Comparison of ENCODE assay signal across 22 cellular contexts in genomic region chr12:115267464-115267863, GRCh38.
"Had no signal": no experiment of that assay in that cellular context is flagged by ENCODE, and none has a peak within 500 bp of the region (broad histone marks: within the 10 kb centered on the region; RNA-seq: fewer than 3 reads in every experiment).

No MANE protein-coding gene starts in this region.

- H3K9me3 Mint-ChIP-seq: activated naive CD8-positive, alpha-beta T cell treated with anti-CD3 and anti-CD28 coated beads for 36 hours; endodermal cell had no signal

- H3K36me3 Mint-ChIP-seq: activated naive CD8-positive, alpha-beta T cell treated with anti-CD3 and anti-CD28 coated beads for 36 hours; immature natural killer cell; natural killer cell had no signal

- H3K27ac Mint-ChIP-seq: activated CD4-positive, alpha-beta T cell treated with anti-CD3 and anti-CD28 coated beads, Interleukin-2, amount 10 ng/mL, durations not matched to agents 24 days and 14 days; activated CD8-positive, alpha-beta T cell treated with anti-CD3 and anti-CD28 coated beads for 36 hours; activated naive CD8-positive, alpha-beta T cell treated with anti-CD3 and anti-CD28 coated beads for 36 hours; activated T-helper 17 cell treated with anti-CD3 and anti-CD28 coated beads, Interleukin-2, amount 50 U/mL, for 72 hours; endodermal cell; immature natural killer cell; natural killer cell had no signal

- H3K27me3 ChIP-seq: body of pancreas, colonic mucosa, gastrocnemius medialis, heart left ventricle, ovary, tibial nerve had no signal

- H3K4me1 ChIP-seq: body of pancreas, colonic mucosa, lower lobe of right lung, tibial nerve had no signal

- H3K36me3 ChIP-seq: colonic mucosa, gastrocnemius medialis, heart left ventricle, lower lobe of right lung, ovary, tibial nerve had no signal

- DNase-seq: activated CD4-positive, alpha-beta T cell treated with anti-CD3 and anti-CD28 coated beads, Interleukin-2, amount 10 ng/mL, durations not matched to agents 24 days and 14 days; activated CD8-positive, alpha-beta T cell treated with anti-CD3 and anti-CD28 coated beads for 36 hours; activated naive CD4-positive, alpha-beta T cell; activated naive CD8-positive, alpha-beta T cell treated with anti-CD3 and anti-CD28 coated beads for 36 hours; activated T-cell treated with anti-CD3 and anti-CD28 coated beads, Interleukin-2, amount 50 U/mL, for 1 hour; amygdala; central memory CD4-positive, alpha-beta T cell; colonic mucosa; endodermal cell; immature natural killer cell; lower lobe of right lung; natural killer cell; ovary; stimulated activated CD4-positive, alpha-beta T cell treated with anti-CD3 and anti-CD28 coated beads, Interleukin-2, amount 100 ng/mL, for 24 hours; stimulated activated naive CD8-positive, alpha-beta T cell treated with anti-CD3 and anti-CD28 coated beads, Interleukin-15, Interleukin-2, amounts not matched to agents 100 U/mL and 50 U/mL, for 24 hours; T1000 had no signal

- H3K4me3 Mint-ChIP-seq: activated CD4-positive, alpha-beta T cell treated with anti-CD3 and anti-CD28 coated beads, Interleukin-2, amount 10 ng/mL, durations not matched to agents 24 days and 14 days; activated CD8-positive, alpha-beta T cell treated with anti-CD3 and anti-CD28 coated beads for 36 hours; activated naive CD8-positive, alpha-beta T cell treated with anti-CD3 and anti-CD28 coated beads for 36 hours; activated T-helper 17 cell treated with anti-CD3 and anti-CD28 coated beads, Interleukin-2, amount 50 U/mL, for 72 hours; endodermal cell; immature natural killer cell; natural killer cell had no signal

- H3K27ac ChIP-seq: body of pancreas, colonic mucosa, epithelial cell of prostate, gastrocnemius medialis, heart left ventricle, lower lobe of right lung, ovary, tibial nerve had no signal

- H3K4me1 Mint-ChIP-seq: activated CD4-positive, alpha-beta T cell treated with anti-CD3 and anti-CD28 coated beads, Interleukin-2, amount 10 ng/mL, durations not matched to agents 24 days and 14 days; activated naive CD8-positive, alpha-beta T cell treated with anti-CD3 and anti-CD28 coated beads for 36 hours; activated T-helper 17 cell treated with anti-CD3 and anti-CD28 coated beads, Interleukin-2, amount 50 U/mL, for 72 hours; immature natural killer cell; natural killer cell had no signal

- H3K9me3 ChIP-seq: body of pancreas, colonic mucosa, gastrocnemius medialis, heart left ventricle, lower lobe of right lung, ovary, tibial nerve had no signal

- H3K4me3 ChIP-seq: body of pancreas, colonic mucosa, gastrocnemius medialis, heart left ventricle, lower lobe of right lung, ovary, tibial nerve had no signal

- H3K27me3 Mint-ChIP-seq: activated CD4-positive, alpha-beta T cell treated with anti-CD3 and anti-CD28 coated beads, Interleukin-2, amount 10 ng/mL, durations not matched to agents 24 days and 14 days; activated CD8-positive, alpha-beta T cell treated with anti-CD3 and anti-CD28 coated beads for 36 hours; activated naive CD8-positive, alpha-beta T cell treated with anti-CD3 and anti-CD28 coated beads for 36 hours; activated T-helper 17 cell treated with anti-CD3 and anti-CD28 coated beads, Interleukin-2, amount 50 U/mL, for 72 hours had no signal
